Comparison of ENCODE assay signal across 9 cellular contexts in genomic region chr6:27893836-27894807, GRCh38. TPM values are rescaled to one million over a fixed set of nuclear protein-coding genes. Genes with fewer than 3 reads are reported as not detected.
DNase-seq lines count a peak whose midpoint lies in the region; ATAC-seq, FAIRE-seq and TF ChIP-seq lines count a peak whose summit lies in the region.
"Had no signal": no experiment of that assay in that cellular context is flagged by ENCODE, and none has a peak within 500 bp of the region (broad histone marks: within the 10 kb centered on the region; RNA-seq: fewer than 3 reads in every experiment).

No MANE protein-coding gene starts in this region.

- WGBS in heart right ventricle, 2 donors: 0 to 1% methylated on average over 48 of the region's 48 CpGs

- no peaks in the 10 kb centered on the region for H3K36me3 ChIP-seq in SU-DHL-6 (ENCODE audit: low read length)
- no peaks in the 10 kb centered on the region for H3K36me3 ChIP-seq in heart right ventricle

- H3K4me2 ChIP-seq in SU-DHL-6 (ENCODE audit: low read depth, low read length, poor library complexity, severe bottlenecking): peak overlapping the region; percentile 79

- intact Hi-C loops in heart right ventricle (cut with DNase I): loop anchor here (2.0 to 10.0 kb wide), 18 partner anchors 21 to 769 kb away; partner anchors contain the start of gene ZNF184 (in 4 of the 10)

- no peaks in the 10 kb centered on the region for H3K79me2 ChIP-seq in SU-DHL-6 (ENCODE audit: insufficient read depth, low read length)

- peaks cover 52% of the 10 kb centered on the region for H3F3A ChIP-seq in SU-DHL-6 (ENCODE audit: insufficient read depth)

- peaks cover 0 to 49% (median 28%) of the 10 kb centered on the region in 9 donors for H3K4me1 ChIP-seq in heart right ventricle

- TF ChIP-seq CTCF in SU-DHL-6 (IDR thresholded peaks at IDR 0.05; ENCODE audit: insufficient read depth, low read length, poor library complexity, severe bottlenecking): no peak
- no peak for TF ChIP-seq CTCF in heart right ventricle (IDR thresholded peaks at IDR 0.05)

- no peaks in the 10 kb centered on the region for H3K9me2 ChIP-seq in SU-DHL-6 (replicated peaks; ENCODE audit: insufficient read depth, low read length)

- ATAC-seq in heart right ventricle (peak; percentile 84 to 95 (median 90)), HG03039 (IDR thresholded peaks at IDR 0.05; ENCODE audit: unreplicated experiment) (no peak)

- FAIRE-seq in urothelium cell line (lab: Jason Lieb, UNC): no peak

- H3K27ac ChIP-seq in SU-DHL-6 (ENCODE audit: low read depth, low read length): peak overlapping the region; percentile 92
- peak overlapping the region in 9 of 10 donors; percentile 61 to 92 (median 80) for H3K27ac ChIP-seq in heart right ventricle

- H3K27me3 ChIP-seq in SU-DHL-6 (ENCODE audit: low read length) (no peaks in the 10 kb centered on the region), heart right ventricle (peaks cover 0 to 39% (median 37%) of the 10 kb centered on the region in 7 donors)

- no peaks in the 10 kb centered on the region for H4K20me1 ChIP-seq in SU-DHL-6 (ENCODE audit: low read depth, low read length)

- H3K4me3 ChIP-seq in SU-DHL-6 (ENCODE audit: insufficient read depth, low read length, poor library complexity, severe bottlenecking): peak overlapping the region; percentile 83
- peak overlapping the region; percentile 36 to 93 (median 64) for H3K4me3 ChIP-seq in heart right ventricle

- H3K9me3 ChIP-seq in SU-DHL-6 (ENCODE audit: insufficient read depth, low read length): no peaks in the 10 kb centered on the region
- H3K9me3 ChIP-seq in heart right ventricle: no peaks in the 10 kb centered on the region

- DNase-seq in GM04503 (ENCODE audit: low read depth) (peak; percentile 87), NCI-H128 (lab: John Stamatoyannopoulos, UW; ENCODE audit: unreplicated experiment) (peak; percentile 87), amniotic stem cell (lab: John Stamatoyannopoulos, UW) (peak; percentile 87), heart right ventricle (peak; percentile 73 to 89), pons (ENCODE audit: low spot score) (peak; percentile 95), urothelium cell line (ENCODE audit: low spot score) (peak; percentile 40)

- peak overlapping the region; percentile 71 for H3K9ac ChIP-seq in SU-DHL-6 (ENCODE audit: low read length)

- peak overlapping the region; percentile 69 for H2AFZ ChIP-seq in SU-DHL-6 (ENCODE audit: low read depth, low read length, severe bottlenecking)

RNA-seq across cellular contexts. Expression of gene OR2B2, which starts 18.1 kb away (rescaled TPM):
- total RNA-seq in heart right ventricle: not detected
- polyA plus RNA-seq in heart right ventricle: not detected
- total RNA-seq: subcutaneous adipose tissue had no signal

Comparison
In these comparisons a context has a peak if more than half of its experiments do, and no peak if none do; other contexts are left out.
1. DNase-seq: peak in every context shown above with its lines; median percentile 95 in pons; 87 in GM04503; 87 in NCI-H128; 87 in amniotic stem cell; 81 in heart right ventricle; 40 in urothelium cell line.